In genomic region chr11:69486056-69486772, GRCh38 we compare ENCODE assay signal across 21 cellular contexts. TPM values are rescaled to one million over a fixed set of nuclear protein-coding genes. Genes with fewer than 3 reads are reported as not detected.
A peak's percentile ranks its signal among the peaks of the same experiment; 100 is the strongest.
DNase-seq lines count a peak whose midpoint lies in the region; ATAC-seq and TF ChIP-seq lines count a peak whose summit lies in the region.
"Had no signal": no experiment of that assay in that cellular context is flagged by ENCODE, and none has a peak within 500 bp of the region (broad histone marks: within the 10 kb centered on the region; RNA-seq: fewer than 3 reads in every experiment).

No MANE protein-coding gene starts in this region.

- peak overlapping the region; percentile 51 for H3K9ac ChIP-seq in adipocyte (ENCODE audit: low read length)
- H3K9ac ChIP-seq in mesenchymal stem cell (ENCODE audit: low read length), result peak overlapping the region; percentile 53
- H3K9ac ChIP-seq: GM23248 had no signal

- no peak overlapping the region for H2BK120ac ChIP-seq in mesenchymal stem cell (ENCODE audit: low read depth, low read length)

- H2BK5ac ChIP-seq in mesenchymal stem cell (ENCODE audit: low read depth, low read length, poor library complexity, severe bottlenecking), result no peak overlapping the region

- intact Hi-C loops in esophagus muscularis mucosa (cut with DNase I), result no loop called here

- DNase-seq in adipocyte (ENCODE audit: low read depth) (no peak), esophagus muscularis mucosa (ENCODE audit: extremely low spot score) (no peak), mesenchymal stem cell (no peak), tibial nerve (ENCODE audit: low spot score in 2 of 2) (no peak), HFFc6 (no peak)
- no peak for DNase-seq in activated effector memory CD4-positive, alpha-beta T cell treated with anti-CD3 and anti-CD28 coated beads, Interleukin-2, amount 50 U/mL, for 16 hours
- DNase-seq: AML-193; COR-L47; GM23248; MV-4-11; NCI-H1417; NCI-H187 treated with DMSO at 0.1 percent for 48 hours; NCI-H446; NK-92 treated with Interleukin-12 subunit alpha and Interleukin-12 subunit beta, amount 100 ng/mL, for 24 hours; OCI-M1 had no signal

- no peaks in the 10 kb centered on the region for H3K36me3 Mint-ChIP-seq in HFFc6 (ENCODE audit: low read depth)
- H3K36me3 Mint-ChIP-seq: CD14-positive monocyte had no signal

- no peak overlapping the region for H3K18ac ChIP-seq in mesenchymal stem cell (ENCODE audit: low read depth in 1 of 2, low read length in 2 of 2)

- H2AK5ac ChIP-seq in mesenchymal stem cell (ENCODE audit: low read length, severe bottlenecking), result no peak overlapping the region

- H3K36me3 ChIP-seq in adipocyte (ENCODE audit: control insufficient read depth, insufficient read depth, low read length, severe bottlenecking), result no peaks in the 10 kb centered on the region
- no peaks in the 10 kb centered on the region for H3K36me3 ChIP-seq in esophagus muscularis mucosa
- H3K36me3 ChIP-seq in mesenchymal stem cell (ENCODE audit: control insufficient read depth in 1 of 2, insufficient read depth in 2 of 2, low read depth in 1 of 2, low read length in 2 of 2), result no peaks in the 10 kb centered on the region
- no peaks in the 10 kb centered on the region for H3K36me3 ChIP-seq in tibial nerve

- TF ChIP-seq CTCF in esophagus muscularis mucosa (IDR thresholded peaks at IDR 0.05) (no peak), tibial nerve (IDR thresholded peaks at IDR 0.05) (no peak), HFFc6 (IDR thresholded peaks at IDR 0.05) (no peak)

- H3K4ac ChIP-seq in mesenchymal stem cell (ENCODE audit: low read depth in 1 of 2, low read length in 2 of 2), result no peak overlapping the region

- no peak for TF ChIP-seq POLR2A in esophagus muscularis mucosa (IDR thresholded peaks at IDR 0.05; ENCODE audit: low read depth)
- TF ChIP-seq POLR2A in tibial nerve (IDR thresholded peaks at IDR 0.05), result no peak

- H3K27ac ChIP-seq in esophagus muscularis mucosa (replicated peaks in 1 of 4), result peak overlapping the region in 3 of 4 donors; percentile 0 to 35 (median 13)
- no peak overlapping the region for H3K27ac ChIP-seq in mesenchymal stem cell (ENCODE audit: low read length, poor library complexity, severe bottlenecking)
- H3K27ac ChIP-seq in tibial nerve, result peak overlapping the region; percentile 39 to 81 (median 68)
- H3K27ac ChIP-seq: GM23248, HL-60 had no signal

- no peaks in the 10 kb centered on the region for H3K79me1 ChIP-seq in mesenchymal stem cell (replicated peaks; ENCODE audit: low read length, poor library complexity, severe bottlenecking)

- peaks cover 15% of the 10 kb centered on the region for H3K4me1 ChIP-seq in adipocyte (ENCODE audit: control insufficient read depth, insufficient read depth, low read length)
- H3K4me1 ChIP-seq in esophagus muscularis mucosa, result peaks cover 26 to 33% (median 28%) of the 10 kb centered on the region in 4 donors
- H3K4me1 ChIP-seq in mesenchymal stem cell (ENCODE audit: control insufficient read depth, insufficient read depth, low read depth, low read length), result no peaks in the 10 kb centered on the region
- H3K4me1 ChIP-seq in tibial nerve, result peaks cover 0 to 63% (median 24%) of the 10 kb centered on the region in 4 donors

- no peak overlapping the region for H2AFZ ChIP-seq in mesenchymal stem cell (ENCODE audit: low read depth, low read length)
- H2AFZ ChIP-seq: GM23248 had no signal

- H3K27ac Mint-ChIP-seq in HFFc6, result no peak overlapping the region
- H3K27ac Mint-ChIP-seq: CD14-positive monocyte had no signal

- ATAC-seq in GM18511 (IDR thresholded peaks at IDR 0.05; ENCODE audit: unreplicated experiment), result no peak
- ATAC-seq: HCT116 had no signal

- H3K27me3 Mint-ChIP-seq in HFFc6 (ENCODE audit: insufficient read depth), result peaks cover 4% of the 10 kb centered on the region

- no peak overlapping the region for H2BK12ac ChIP-seq in mesenchymal stem cell (ENCODE audit: low read length in 2 of 2)

- H3K27me3 ChIP-seq in adipocyte (replicated peaks; ENCODE audit: control insufficient read depth, insufficient read depth, low read length), result peaks cover 7% of the 10 kb centered on the region
- H3K27me3 ChIP-seq in esophagus muscularis mucosa, result no peaks in the 10 kb centered on the region
- peaks cover 3 to 13% of the 10 kb centered on the region in 2 experiments for H3K27me3 ChIP-seq in mesenchymal stem cell (ENCODE audit: control insufficient read depth in 1 of 2, insufficient read depth in 1 of 2, low read length in 2 of 2)
- H3K27me3 ChIP-seq in tibial nerve, result no peaks in the 10 kb centered on the region

- WGBS in esophagus muscularis mucosa, result 91% methylated on average over 17 of the region's 17 CpGs
- WGBS in mesenchymal stem cell, result 94% methylated on average over 17 of the region's 17 CpGs
- 67 to 81% methylated on average over 14 to 16 of the region's 17 CpGs for WGBS in tibial nerve, 2 donors

- no peak overlapping the region for H3K14ac ChIP-seq in mesenchymal stem cell (ENCODE audit: low read length in 2 of 2)

- no peak overlapping the region for H3K4me3 ChIP-seq in adipocyte (ENCODE audit: low read length)
- H3K4me3 ChIP-seq in esophagus muscularis mucosa, result no peak overlapping the region
- H3K4me3 ChIP-seq in mesenchymal stem cell (ENCODE audit: insufficient read depth in 1 of 2, low read depth in 1 of 2, low read length in 2 of 2), result no peak overlapping the region
- no peak overlapping the region for H3K4me3 ChIP-seq in tibial nerve
- H3K4me3 ChIP-seq: GM23248 had no signal

- H3K9me3 ChIP-seq in adipocyte (ENCODE audit: control insufficient read depth, low read length) (peaks cover 12% of the 10 kb centered on the region), esophagus muscularis mucosa (no peaks in the 10 kb centered on the region), mesenchymal stem cell (ENCODE audit: control insufficient read depth, low read length) (no peaks in the 10 kb centered on the region), tibial nerve (no peaks in the 10 kb centered on the region)

- H3K9me3 Mint-ChIP-seq in HFFc6, result no peaks in the 10 kb centered on the region

- no peak overlapping the region for H4K8ac ChIP-seq in mesenchymal stem cell (ENCODE audit: low read length)

- no peak overlapping the region for H4K91ac ChIP-seq in mesenchymal stem cell (ENCODE audit: low read length)

- H2BK15ac ChIP-seq in mesenchymal stem cell (ENCODE audit: low read depth, poor library complexity, severe bottlenecking), result peak overlapping the region; percentile 26

- H3K4me2 ChIP-seq in mesenchymal stem cell (ENCODE audit: low read length, poor library complexity, severe bottlenecking), result no peak overlapping the region

- H3K4me3 Mint-ChIP-seq in HFFc6, result no peak overlapping the region
- H3K4me3 Mint-ChIP-seq: CD14-positive monocyte had no signal

- TF ChIP-seq EP300 in esophagus muscularis mucosa (IDR thresholded peaks at IDR 0.05), result no peak
- no peak for TF ChIP-seq EP300 in tibial nerve (IDR thresholded peaks at IDR 0.05)

- no peak overlapping the region for H3K23ac ChIP-seq in mesenchymal stem cell (ENCODE audit: low read length in 2 of 2)

- peaks cover 14% of the 10 kb centered on the region for H3K4me1 Mint-ChIP-seq in HFFc6 (ENCODE audit: low read depth)
- H3K4me1 Mint-ChIP-seq: CD14-positive monocyte had no signal

RNA-seq across cellular contexts. Expression of gene LINC01488, which starts 4.8 kb away (rescaled TPM):
- total RNA-seq in esophagus muscularis mucosa, result not detected
- not detected for polyA plus RNA-seq in mesenchymal stem cell (2013, experiment 1 of 2)
- polyA plus RNA-seq in mesenchymal stem cell (2013, experiment 2 of 2), result not detected
- not detected for total RNA-seq in tibial nerve
- not detected for total RNA-seq in HFFc6 (2021; fragmentation: NEBNext Ultra II Directional; extraction: Animal tissue kit (Norgen Biotek cat#: 25700))
- total RNA-seq: Daoy, GM23248, RPMI7951 had no signal
- polyA plus RNA-seq: CD14-positive monocyte, GM23248 had no signal
